21 cellular contexts compared by ENCODE assay signal in genomic region chr10:32095116-32095733, GRCh38. TPM values are rescaled to one million over a fixed set of nuclear protein-coding genes. Genes with fewer than 3 reads are reported as not detected.
DNase-seq lines count a peak whose midpoint lies in the region; ATAC-seq, FAIRE-seq and TF ChIP-seq lines count a peak whose summit lies in the region.
"Had no signal": no experiment of that assay in that cellular context is flagged by ENCODE, and none has a peak within 500 bp of the region (broad histone marks: within the 10 kb centered on the region; RNA-seq: fewer than 3 reads in every experiment).

No MANE protein-coding gene starts in this region.

- no peak for FAIRE-seq in kidney (lab: Jason Lieb, UNC)

- peaks cover 11% of the 10 kb centered on the region for H3K9me3 Mint-ChIP-seq in Caco-2 (ENCODE audit: unreplicated experiment)

- intact Hi-C loops in Caco-2 (cut with micrococcal nuclease; ENCODE audit: unreplicated experiment) (loop anchor here (1.0 to 2.0 kb wide), 5 partner anchors 10 to 76 kb away; no protein-coding TSS in a partner anchor), kidney (cut with DNase I) (no loop called here)

- H3K36me3 ChIP-seq in Caco-2 (ENCODE audit: control insufficient read depth, insufficient read depth, low read length): no peaks in the 10 kb centered on the region
- H3K36me3 ChIP-seq in HEK293 (ENCODE audit: control insufficient read depth in 2 of 2, insufficient read depth in 1 of 2, low read length in 2 of 2): no peaks in the 10 kb centered on the region
- no peaks in the 10 kb centered on the region for H3K36me3 ChIP-seq in RWPE2 (ENCODE audit: low read depth)
- no peaks in the 10 kb centered on the region for H3K36me3 ChIP-seq in kidney (ENCODE audit: control insufficient read depth in 1 of 2, insufficient read depth in 2 of 2, low read length in 2 of 2)
- H3K36me3 ChIP-seq: heart right ventricle, thyroid gland had no signal

- H3K4me1 ChIP-seq in Caco-2: peaks cover 21% of the 10 kb centered on the region
- 0 out of 2 replicates have a peak, but pooled peaks cover 4% of the 10 kb centered on the region for H3K4me1 ChIP-seq in HEK293 (ENCODE audit: control insufficient read depth, insufficient read depth, low read length)
- no peaks in the 10 kb centered on the region for H3K4me1 ChIP-seq in RWPE2 (ENCODE audit: insufficient read depth, poor library complexity, severe bottlenecking)
- no peaks in the 10 kb centered on the region for H3K4me1 ChIP-seq in kidney (ENCODE audit: control insufficient read depth in 1 of 2, insufficient read depth in 1 of 2, low read depth in 1 of 2, low read length in 2 of 2)
- H3K4me1 ChIP-seq: body of pancreas, heart right ventricle, thyroid gland had no signal

- ATAC-seq in RWPE2 (ENCODE audit: low read depth): 0 out of 3 replicates have a peak, but pooled peaks have one; percentile 31
- ATAC-seq: body of pancreas, heart right ventricle had no signal

- H3K27me3 ChIP-seq in Caco-2 (replicated peaks; ENCODE audit: control insufficient read depth, insufficient read depth, low read length): no peaks in the 10 kb centered on the region
- no peaks in the 10 kb centered on the region for H3K27me3 ChIP-seq in RWPE2 (ENCODE audit: insufficient read depth, poor library complexity, severe bottlenecking)
- H3K27me3 ChIP-seq: body of pancreas, heart right ventricle, thyroid gland had no signal

- H3K4me3 ChIP-seq in Caco-2 (ENCODE audit: low read depth, low read length) (no peak overlapping the region), HEK293 (ENCODE audit: low read depth, low read length) (no peak overlapping the region), RWPE2 (ENCODE audit: severe bottlenecking) (no peak overlapping the region), kidney (ENCODE audit: low read length in 2 of 2) (no peak overlapping the region)
- H3K4me3 ChIP-seq: body of pancreas, heart right ventricle, thyroid gland had no signal

- H3K4me3 Mint-ChIP-seq in Caco-2 (ENCODE audit: unreplicated experiment): no peak overlapping the region
- H3K4me3 Mint-ChIP-seq: activated naive CD8-positive, alpha-beta T cell treated with anti-CD3 and anti-CD28 coated beads for 36 hours; CD8-positive, alpha-beta memory T cell had no signal

- peaks cover 14% of the 10 kb centered on the region for H3K9me3 ChIP-seq in Caco-2
- H3K9me3 ChIP-seq in HEK293 (ENCODE audit: control insufficient read depth, insufficient read depth, low read depth, low read length): no peaks in the 10 kb centered on the region
- H3K9me3 ChIP-seq in RWPE2 (ENCODE audit: severe bottlenecking): no peaks in the 10 kb centered on the region
- no peaks in the 10 kb centered on the region for H3K9me3 ChIP-seq in kidney (ENCODE audit: control insufficient read depth in 1 of 2, low read length in 2 of 2)
- H3K9me3 ChIP-seq: body of pancreas, thyroid gland had no signal

- H3K27ac Mint-ChIP-seq in Caco-2 (ENCODE audit: unreplicated experiment): peak overlapping the region; percentile 68
- H3K27ac Mint-ChIP-seq: activated naive CD8-positive, alpha-beta T cell treated with anti-CD3 and anti-CD28 coated beads for 36 hours; activated T-helper 2 cell treated with anti-CD3 and anti-CD28 coated beads, Interferon-gamma antibody, Interleukin-2, Interleukin-4, amounts not matched to agents 10 μg/mL and 5 μg/mL and 100 μg/mL, durations not matched to agents 14 hours and 24 hours and 36 hours; CD8-positive, alpha-beta memory T cell; progenitor cell of endocrine pancreas had no signal

- H3K4me1 Mint-ChIP-seq in Caco-2 (ENCODE audit: low read depth, unreplicated experiment): peaks cover 21% of the 10 kb centered on the region
- H3K4me1 Mint-ChIP-seq: activated naive CD8-positive, alpha-beta T cell treated with anti-CD3 and anti-CD28 coated beads for 36 hours; CD8-positive, alpha-beta memory T cell had no signal

- POLR2A ChIA-PET in Caco-2 (lab: Charles Lee) (no interaction called here), HEK293 (lab: Yijun Ruan, JAX) (no interaction called here)

- H3K9ac ChIP-seq in kidney (ENCODE audit: low read length in 2 of 2): no peak overlapping the region
- H3K9ac ChIP-seq: KMS-11 had no signal

- CTCF ChIA-PET in Caco-2 (lab: Charles Lee) (no interaction called here), HEK293 (lab: Yijun Ruan, JAX) (no interaction called here)

- no peaks in the 10 kb centered on the region for H3K36me3 Mint-ChIP-seq in Caco-2 (ENCODE audit: insufficient read depth, unreplicated experiment)
- H3K36me3 Mint-ChIP-seq: activated naive CD8-positive, alpha-beta T cell treated with anti-CD3 and anti-CD28 coated beads for 36 hours had no signal

- no peak overlapping the region for H3K27ac ChIP-seq in HEK293 (ENCODE audit: extremely low read depth, low read depth, low read length)
- H3K27ac ChIP-seq in RWPE2 (ENCODE audit: poor library complexity, severe bottlenecking): no peak overlapping the region
- no peak overlapping the region for H3K27ac ChIP-seq in kidney (ENCODE audit: low read depth in 2 of 2, low read length in 2 of 2)
- H3K27ac ChIP-seq: body of pancreas, heart right ventricle, HL-60, KMS-11, thyroid gland had no signal

- DNase-seq in Caco-2: peak; percentile 70 to 83
- no peak for DNase-seq in RWPE2 (ENCODE audit: low spot score)
- DNase-seq in iris pigment epithelial cell (ENCODE audit: low read depth): peak; percentile 12
- no peak for DNase-seq in NCI-H774 (lab: John Stamatoyannopoulos, UW)
- no peak for DNase-seq in DMS79 (lab: John Stamatoyannopoulos, UW)
- no peak for DNase-seq in kidney
- DNase-seq: activated CD4-positive, alpha-beta T cell treated with anti-CD3 and anti-CD28 coated beads for 48 hours; activated naive CD8-positive, alpha-beta T cell treated with anti-CD3 and anti-CD28 coated beads for 36 hours; body of pancreas; CD8-positive, alpha-beta memory T cell; heart right ventricle; NCI-H1092 treated with DMSO at 0.1 percent for 48 hours; NCI-H2081; NCI-H446 treated with DMSO at 0.1 percent for 48 hours; stimulated activated naive CD4-positive, alpha-beta T cell; thyroid gland had no signal

- TF ChIP-seq CTCF in Caco-2 (IDR thresholded peaks at IDR 0.05; ENCODE audit: insufficient read depth in 1 of 2, low read depth in 1 of 2, low read length in 1 of 2, severe bottlenecking in 1 of 2, unreplicated experiment in 1 of 2) (peak in 1 of 2 experiments; percentile 36), HEK293 (tag by site-specific recombination; IDR thresholded peaks at IDR 0.05) (no peak), RWPE2 (IDR thresholded peaks at IDR 0.05; ENCODE audit: poor library complexity, severe bottlenecking) (no peak), kidney (IDR thresholded peaks at IDR 0.05; ENCODE audit: borderline replicate concordance, extremely low read depth, insufficient read depth) (no peak)

- no TSS peak for BruUV-seq in Caco-2 (replicated peaks; lab: Mats Ljungman, UMichigan)

- H3K27me3 Mint-ChIP-seq in Caco-2 (ENCODE audit: insufficient read depth, unreplicated experiment): no peaks in the 10 kb centered on the region
- H3K27me3 Mint-ChIP-seq: progenitor cell of endocrine pancreas had no signal

TF ChIP-seq in HEK293, 187 proteins besides CTCF, POLR2A, EP300 and RAD21 (continues in another document):
- TF ChIP-seq ZSCAN16 (tag by site-specific recombination; IDR thresholded peaks at IDR 0.05): no peak
- peak; percentile 50; the same call in 1 of the 2 replicates for TF ChIP-seq TRIM28 (IDR thresholded peaks at IDR 0.05; ENCODE audit: borderline replicate concordance, low read length)
- TF ChIP-seq PATZ1 (tag by site-specific recombination; IDR thresholded peaks at IDR 0.05): peak; percentile 34; the same call in 1 of the 2 replicates
- no peak for TF ChIP-seq ZNF747 (tag by site-specific recombination; IDR thresholded peaks at IDR 0.05)
- 0 out of 2 replicates have a peak, but pooled peaks have one; percentile 13 for TF ChIP-seq BCL11A (tag by site-specific recombination; IDR thresholded peaks at IDR 0.05; ENCODE audit: low read depth)
- no peak for TF ChIP-seq ZFP41 (tag by site-specific recombination; IDR thresholded peaks at IDR 0.05; ENCODE audit: borderline replicate concordance)
- TF ChIP-seq ZBTB44 (tag by site-specific recombination; IDR thresholded peaks at IDR 0.05): 0 out of 2 replicates have a peak, but pooled peaks have one; percentile 13
- no peak for TF ChIP-seq YY2 (tag by site-specific recombination; IDR thresholded peaks at IDR 0.05)
- TF ChIP-seq WT1 (tag by site-specific recombination; IDR thresholded peaks at IDR 0.05): peak; percentile 89
- TF ChIP-seq KLF10 (tag by site-specific recombination; IDR thresholded peaks at IDR 0.05): no peak
- TF ChIP-seq BCL11B (tag by site-specific recombination; IDR thresholded peaks at IDR 0.05; ENCODE audit: low read depth): 0 out of 2 replicates have a peak, but pooled peaks have one; percentile 38

RNA-seq across cellular contexts. Expression of gene KIF5B, which starts 39.0 kb away (rescaled TPM):
- total RNA-seq in Caco-2 (2022) (172 and 183 TPM in 2 replicates), kidney (77.2 TPM)
- 26.9 TPM for polyA plus RNA-seq in kidney (ENCODE audit: insufficient read depth, low read depth, low replicate concordance)

Comparison
In these comparisons a context has a peak if more than half of its experiments do, and no peak if none do; other contexts are left out.
1. DNase-seq: peak in Caco-2 (2 of 2) and iris pigment epithelial cell (single experiment); none in RWPE2 (single experiment), NCI-H774 (single experiment), DMS79 (single experiment) and kidney (single experiment).